ENCODE assay signal across 29 cellular contexts in the genomic region with DNA sequence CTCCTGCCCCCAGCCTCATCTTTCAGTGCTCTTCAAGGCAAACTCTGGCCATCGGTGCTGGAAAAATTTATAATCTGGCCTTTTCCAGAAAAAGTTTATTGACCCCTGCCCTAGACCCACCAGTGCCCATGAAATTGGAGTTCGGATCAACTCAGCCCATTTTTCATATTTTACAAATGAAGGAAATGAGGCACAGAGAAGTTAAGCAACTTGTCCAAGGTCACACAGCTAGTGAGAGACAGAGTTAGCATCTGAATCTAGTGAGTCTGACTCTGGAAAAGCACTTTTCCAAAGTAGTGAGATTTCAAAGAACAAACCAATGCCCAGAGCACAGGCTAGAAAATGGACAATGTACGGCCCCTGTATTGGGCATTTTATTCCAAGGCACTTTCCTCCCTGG.
"Had no signal": no experiment of that assay in that cellular context is flagged by ENCODE, and none has a peak within 500 bp of the region (broad histone marks: within the 10 kb centered on the region; RNA-seq: fewer than 3 reads in every experiment).

No MANE protein-coding gene starts in this region.

- H3K4me3 Mint-ChIP-seq: activated CD4-positive, alpha-beta memory T cell treated with anti-CD3 and anti-CD28 coated beads for 36 hours; activated CD4-positive, alpha-beta T cell treated with anti-CD3 and anti-CD28 coated beads for 36 hours; activated CD4-positive, alpha-beta T cell treated with anti-CD3 and anti-CD28 coated beads, Interleukin-2, amount 10 ng/mL, durations not matched to agents 24 days and 14 days; activated CD8-positive, alpha-beta memory T cell treated with anti-CD3 and anti-CD28 coated beads, Interleukin-2, amount 10 ng/mL, durations not matched to agents 7 days and 5 days; activated CD8-positive, alpha-beta T cell treated with anti-CD3 and anti-CD28 coated beads, Interleukin-2, amount 10 ng/mL, durations not matched to agents 7 days and 5 days; activated naive CD4-positive, alpha-beta T cell treated with anti-CD3 and anti-CD28 coated beads, Interleukin-2, amount 10 ng/mL, durations not matched to agents 7 days and 5 days; activated naive CD8-positive, alpha-beta T cell treated with anti-CD3 and anti-CD28 coated beads, Interleukin-2, amount 10 ng/mL, durations not matched to agents 7 days and 5 days; activated T-cell treated with anti-CD3 and anti-CD28 coated beads, Interleukin-2, amount 50 U/mL, for 72 hours; central memory CD8-positive, alpha-beta T cell; dendritic cell treated with granulocyte-macrophage colony-stimulating factor and Interleukin-4, amounts not matched to agents 40 ng/mL and 50 ng/mL, for 4 days; endodermal cell had no signal

- H3K4me3 ChIP-seq: ascending aorta, coronary artery, dorsolateral prefrontal cortex, gastrocnemius medialis, heart right ventricle had no signal

- H3K36me3 ChIP-seq: ascending aorta, brain microvascular endothelial cell, gastrocnemius medialis, heart right ventricle had no signal

- H3K27ac Mint-ChIP-seq: activated CD4-positive, alpha-beta memory T cell treated with anti-CD3 and anti-CD28 coated beads for 36 hours; activated CD4-positive, alpha-beta T cell treated with anti-CD3 and anti-CD28 coated beads for 36 hours; activated CD4-positive, alpha-beta T cell treated with anti-CD3 and anti-CD28 coated beads, Interleukin-2, amount 10 ng/mL, durations not matched to agents 24 days and 14 days; activated CD8-positive, alpha-beta memory T cell treated with anti-CD3 and anti-CD28 coated beads, Interleukin-2, amount 10 ng/mL, durations not matched to agents 7 days and 5 days; activated CD8-positive, alpha-beta T cell treated with anti-CD3 and anti-CD28 coated beads, Interleukin-2, amount 10 ng/mL, durations not matched to agents 7 days and 5 days; activated naive CD4-positive, alpha-beta T cell treated with anti-CD3 and anti-CD28 coated beads, Interleukin-2, amount 10 ng/mL, durations not matched to agents 7 days and 5 days; activated naive CD4-positive, alpha-beta T cell treated with anti-CD3 and anti-CD28 coated beads, Interleukin-2, amount 50 U/mL, for 72 hours; activated naive CD8-positive, alpha-beta T cell treated with anti-CD3 and anti-CD28 coated beads, Interleukin-2, amount 10 ng/mL, durations not matched to agents 7 days and 5 days; activated T-cell treated with anti-CD3 and anti-CD28 coated beads, Interleukin-2, amount 50 U/mL, for 72 hours; dendritic cell treated with granulocyte-macrophage colony-stimulating factor and Interleukin-4, amounts not matched to agents 40 ng/mL and 50 ng/mL, for 4 days; endodermal cell had no signal

- H3K27me3 ChIP-seq: ascending aorta, gastrocnemius medialis had no signal

- H3K4me1 Mint-ChIP-seq: activated CD4-positive, alpha-beta T cell treated with anti-CD3 and anti-CD28 coated beads for 36 hours; activated CD4-positive, alpha-beta T cell treated with anti-CD3 and anti-CD28 coated beads, Interleukin-2, amount 10 ng/mL, durations not matched to agents 24 days and 14 days; activated CD8-positive, alpha-beta memory T cell treated with anti-CD3 and anti-CD28 coated beads, Interleukin-2, amount 10 ng/mL, durations not matched to agents 7 days and 5 days; activated naive CD4-positive, alpha-beta T cell treated with anti-CD3 and anti-CD28 coated beads, Interleukin-2, amount 10 ng/mL, durations not matched to agents 7 days and 5 days; activated naive CD8-positive, alpha-beta T cell treated with anti-CD3 and anti-CD28 coated beads, Interleukin-2, amount 10 ng/mL, durations not matched to agents 7 days and 5 days; central memory CD8-positive, alpha-beta T cell had no signal

- H3K27me3 Mint-ChIP-seq: activated CD4-positive, alpha-beta memory T cell treated with anti-CD3 and anti-CD28 coated beads for 36 hours; activated CD4-positive, alpha-beta T cell treated with anti-CD3 and anti-CD28 coated beads for 36 hours; activated CD8-positive, alpha-beta memory T cell treated with anti-CD3 and anti-CD28 coated beads, Interleukin-2, amount 10 ng/mL, durations not matched to agents 7 days and 5 days; central memory CD8-positive, alpha-beta T cell had no signal

- H3K9me3 Mint-ChIP-seq: activated CD4-positive, alpha-beta memory T cell treated with anti-CD3 and anti-CD28 coated beads for 36 hours; activated CD4-positive, alpha-beta T cell treated with anti-CD3 and anti-CD28 coated beads, Interleukin-2, amount 10 ng/mL, durations not matched to agents 24 days and 14 days; activated naive CD4-positive, alpha-beta T cell treated with anti-CD3 and anti-CD28 coated beads, Interleukin-2, amount 10 ng/mL, durations not matched to agents 7 days and 5 days; activated naive CD4-positive, alpha-beta T cell treated with anti-CD3 and anti-CD28 coated beads, Interleukin-2, amount 50 U/mL, for 72 hours; activated naive CD8-positive, alpha-beta T cell treated with anti-CD3 and anti-CD28 coated beads, Interleukin-2, amount 10 ng/mL, durations not matched to agents 7 days and 5 days; activated T-cell treated with anti-CD3 and anti-CD28 coated beads, Interleukin-2, amount 50 U/mL, for 72 hours; central memory CD8-positive, alpha-beta T cell; dendritic cell treated with granulocyte-macrophage colony-stimulating factor and Interleukin-4, amounts not matched to agents 40 ng/mL and 50 ng/mL, for 4 days; endodermal cell had no signal

- H3K36me3 Mint-ChIP-seq: activated CD4-positive, alpha-beta memory T cell treated with anti-CD3 and anti-CD28 coated beads for 36 hours; activated CD8-positive, alpha-beta memory T cell treated with anti-CD3 and anti-CD28 coated beads, Interleukin-2, amount 10 ng/mL, durations not matched to agents 7 days and 5 days; activated naive CD4-positive, alpha-beta T cell treated with anti-CD3 and anti-CD28 coated beads, Interleukin-2, amount 10 ng/mL, durations not matched to agents 7 days and 5 days; activated naive CD4-positive, alpha-beta T cell treated with anti-CD3 and anti-CD28 coated beads, Interleukin-2, amount 50 U/mL, for 72 hours; activated naive CD8-positive, alpha-beta T cell treated with anti-CD3 and anti-CD28 coated beads, Interleukin-2, amount 10 ng/mL, durations not matched to agents 7 days and 5 days had no signal

- H3K27ac ChIP-seq: ascending aorta, brain microvascular endothelial cell, coronary artery, dorsolateral prefrontal cortex had no signal

- H3K9me3 ChIP-seq: ascending aorta, gastrocnemius medialis had no signal

- FAIRE-seq: bronchial epithelial cell had no signal

- DNase-seq: activated CD4-positive, alpha-beta memory T cell treated with anti-CD3 and anti-CD28 coated beads for 36 hours; activated CD4-positive, alpha-beta T cell treated with anti-CD3 and anti-CD28 coated beads for 36 hours; activated CD4-positive, alpha-beta T cell treated with anti-CD3 and anti-CD28 coated beads, Interleukin-2, amount 10 ng/mL, durations not matched to agents 24 days and 14 days; activated CD4-positive, CD25-positive, alpha-beta regulatory T cell; activated CD4-positive, CD25-positive, alpha-beta regulatory T cell treated with anti-CD3 and anti-CD28 coated beads, Interleukin-2, amount 50 U/mL, for 72 hours; activated CD8-positive, alpha-beta memory T cell treated with anti-CD3 and anti-CD28 coated beads, Interleukin-2, amount 10 ng/mL, durations not matched to agents 7 days and 5 days; activated CD8-positive, alpha-beta T cell treated with anti-CD3 and anti-CD28 coated beads, Interleukin-2, amount 10 ng/mL, durations not matched to agents 7 days and 5 days; activated gamma-delta T cell; activated naive CD4-positive, alpha-beta T cell; activated naive CD8-positive, alpha-beta T cell treated with anti-CD3 and anti-CD28 coated beads, Interleukin-2, amount 10 ng/mL, durations not matched to agents 7 days and 5 days; activated T-cell treated with anti-CD3 and anti-CD28 coated beads, Interleukin-2, amount 50 U/mL, for 1 hour; activated T-cell treated with anti-CD3 and anti-CD28 coated beads, Interleukin-2, amount 50 U/mL, for 72 hours; brain microvascular endothelial cell; dorsolateral prefrontal cortex; effector memory CD4-positive, alpha-beta T cell; foreskin fibroblast; gastrocnemius medialis; glutamatergic neuron; heart right ventricle; T-helper 2 cell had no signal

- ATAC-seq: activated CD4-positive, alpha-beta T cell treated with anti-CD3 and anti-CD28 coated beads for 36 hours; activated CD8-positive, alpha-beta memory T cell treated with anti-CD3 and anti-CD28 coated beads, Interleukin-2, amount 10 ng/mL, durations not matched to agents 7 days and 5 days; activated CD8-positive, alpha-beta T cell treated with anti-CD3 and anti-CD28 coated beads, Interleukin-2, amount 10 ng/mL, durations not matched to agents 7 days and 5 days; activated naive CD4-positive, alpha-beta T cell treated with anti-CD3 and anti-CD28 coated beads, Interleukin-2, amount 50 U/mL, for 72 hours; activated T-cell treated with anti-CD3 and anti-CD28 coated beads, Interleukin-2, amount 50 U/mL, for 72 hours; esophagus mucosa; gastrocnemius medialis; heart right ventricle had no signal
